Comparison of ENCODE assay signal across 12 cellular contexts in the genomic region with DNA sequence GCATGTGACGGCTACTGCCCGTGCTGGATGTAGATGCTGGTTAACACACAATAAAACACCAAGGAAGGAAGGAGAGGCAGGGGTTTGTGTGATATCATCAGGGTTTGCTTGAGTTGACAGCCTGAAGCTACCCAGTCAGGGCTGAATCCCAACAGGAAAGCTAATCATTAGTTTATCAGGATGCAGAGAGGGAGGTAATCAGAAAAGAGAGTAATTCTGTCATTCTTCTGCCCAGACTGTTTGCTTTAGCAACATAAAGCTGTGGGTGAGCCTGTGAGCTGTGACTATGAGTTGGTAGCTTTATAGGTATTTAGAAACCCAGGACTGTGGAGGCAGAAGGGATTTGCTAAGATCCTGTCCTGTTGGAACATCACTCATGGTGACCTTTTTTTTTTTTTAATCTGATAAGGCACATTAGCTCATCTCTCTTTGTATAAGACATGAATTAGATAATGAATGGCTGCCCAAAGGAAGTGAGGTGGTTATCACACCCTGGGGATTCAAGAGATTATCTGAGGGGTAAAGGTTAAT.
A peak's percentile ranks its signal among the peaks of the same experiment; 100 is the strongest.
DNase-seq lines count a peak whose midpoint lies in the region; TF ChIP-seq lines count a peak whose summit lies in the region.
"Had no signal": no experiment of that assay in that cellular context is flagged by ENCODE, and none has a peak within 500 bp of the region (broad histone marks: within the 10 kb centered on the region; RNA-seq: fewer than 3 reads in every experiment).

No MANE protein-coding gene starts in this region.

- H3K4me1 ChIP-seq in tibial artery = peaks cover 0 to 57% (median 16%) of the 10 kb centered on the region in 4 donors

- no peak overlapping the region for H3K27ac Mint-ChIP-seq in activated naive CD8-positive, alpha-beta T cell treated with anti-CD3 and anti-CD28 coated beads for 36 hours
- H3K27ac Mint-ChIP-seq: activated T-helper 1 cell treated with anti-CD3 and anti-CD28 coated beads, Interleukin-12 subunit alpha, Interleukin-12 subunit beta, Interleukin-2, Interleukin-4 antibody, amounts not matched to agents 30 ng/mL and 10 ng/mL and 1 ng/mL, durations not matched to agents 14 hours and 24 hours and 36 hours; memory B cell had no signal

- no peak overlapping the region for H3K4me3 Mint-ChIP-seq in activated naive CD8-positive, alpha-beta T cell treated with anti-CD3 and anti-CD28 coated beads for 36 hours
- H3K4me3 Mint-ChIP-seq: activated T-helper 1 cell treated with anti-CD3 and anti-CD28 coated beads, Interleukin-12 subunit alpha, Interleukin-12 subunit beta, Interleukin-2, Interleukin-4 antibody, amounts not matched to agents 30 ng/mL and 10 ng/mL and 1 ng/mL, durations not matched to agents 14 hours and 24 hours and 36 hours; H9; memory B cell had no signal

- no peaks in the 10 kb centered on the region for H3K36me3 Mint-ChIP-seq in activated naive CD8-positive, alpha-beta T cell treated with anti-CD3 and anti-CD28 coated beads for 36 hours
- H3K36me3 Mint-ChIP-seq: memory B cell had no signal

- peak overlapping the region; percentile 57 to 63 for H3K27ac ChIP-seq in tibial artery

- intact Hi-C loops in tibial artery (cut with DNase I; ENCODE audit: low total_unique reads) = no loop called here

- DNase-seq in DMS 273 (lab: John Stamatoyannopoulos, UW; ENCODE audit: unreplicated experiment) (peak; percentile 37), DMS 273 treated with DMSO at 0.1 percent for 48 hours (lab: John Stamatoyannopoulos, UW) (no peak), amniotic epithelial cell (ENCODE audit: low read depth) (peak; percentile 31), left kidney (ENCODE audit: low read depth, low spot score) (peak; percentile 83), tibial artery (no peak), GM19238 (ENCODE audit: insufficient read length, low spot score) (no peak)
- no peak for DNase-seq in activated naive CD8-positive, alpha-beta T cell treated with anti-CD3 and anti-CD28 coated beads for 36 hours
- DNase-seq in stimulated activated CD4-positive, alpha-beta T cell treated with anti-CD3 and anti-CD28 coated beads, Interleukin-4, amount 100 ng/mL, for 24 hours = no peak
- DNase-seq: H9; stimulated activated naive CD8-positive, alpha-beta T cell treated with anti-CD3 and anti-CD28 coated beads, Interleukin-15, Interleukin-2, amounts not matched to agents 100 U/mL and 50 U/mL, for 24 hours had no signal

- no peaks in the 10 kb centered on the region for H3K9me3 Mint-ChIP-seq in activated naive CD8-positive, alpha-beta T cell treated with anti-CD3 and anti-CD28 coated beads for 36 hours
- H3K9me3 Mint-ChIP-seq: activated T-helper 1 cell treated with anti-CD3 and anti-CD28 coated beads, Interleukin-12 subunit alpha, Interleukin-12 subunit beta, Interleukin-2, Interleukin-4 antibody, amounts not matched to agents 30 ng/mL and 10 ng/mL and 1 ng/mL, durations not matched to agents 14 hours and 24 hours and 36 hours; H9; memory B cell had no signal

- no peak overlapping the region for H3K4me3 ChIP-seq in tibial artery

- no peaks in the 10 kb centered on the region for H3K9me3 ChIP-seq in tibial artery

- H3K27me3 ChIP-seq in tibial artery = no peaks in the 10 kb centered on the region

- no peaks in the 10 kb centered on the region for H3K36me3 ChIP-seq in tibial artery

- TF ChIP-seq CTCF in tibial artery (IDR thresholded peaks at IDR 0.05) = no peak

- H3K27me3 Mint-ChIP-seq in activated naive CD8-positive, alpha-beta T cell treated with anti-CD3 and anti-CD28 coated beads for 36 hours = no peaks in the 10 kb centered on the region

- no peaks in the 10 kb centered on the region for H3K4me1 Mint-ChIP-seq in activated naive CD8-positive, alpha-beta T cell treated with anti-CD3 and anti-CD28 coated beads for 36 hours
- H3K4me1 Mint-ChIP-seq: memory B cell had no signal

Comparison
In these comparisons a context has a peak if more than half of its experiments do, and no peak if none do; other contexts are left out.
1. DNase-seq: peak in DMS 273 (single experiment), amniotic epithelial cell (single experiment) and left kidney (single experiment); none in DMS 273 treated with DMSO at 0.1 percent for 48 hours (single experiment), tibial artery (0 of 2), GM19238 (single experiment), activated naive CD8-positive, alpha-beta T cell treated with anti-CD3 and anti-CD28 coated beads for 36 hours (single experiment) and stimulated activated CD4-positive, alpha-beta T cell treated with anti-CD3 and anti-CD28 coated beads, Interleukin-4, amount 100 ng/mL, for 24 hours (single experiment).